Comparison of ENCODE assay signal across 8 cellular contexts in genomic region chr17:78717431-78717980, GRCh38.
DNase-seq lines count a peak whose midpoint lies in the region; ATAC-seq, FAIRE-seq and TF ChIP-seq lines count a peak whose summit lies in the region.

No MANE protein-coding gene starts in this region.

- peak; percentile 62 for DNase-seq in AG08395 (ENCODE audit: low spot score)
- peak; percentile 62 for DNase-seq in H7
- peak; percentile 75 for DNase-seq in SK-N-SH
- peak; percentile 45 to 68 for DNase-seq in fibroblast of lung (ENCODE audit: low read depth in 2 of 2)
- no peak for DNase-seq in urothelium cell line (ENCODE audit: low spot score)
- DNase-seq in SW 1271 (lab: John Stamatoyannopoulos, UW), result no peak

- no peak for TF ChIP-seq CTCF in SK-N-SH (IDR thresholded peaks at IDR 0.05)
- no peak for TF ChIP-seq CTCF in fibroblast of lung (conservative IDR thresholded peaks at IDR 0.05 in 1 of 2, IDR thresholded peaks at IDR 0.05 in 1 of 2; ENCODE audit: low read depth in 1 of 2, low read length in 2 of 2)
- no peak for TF ChIP-seq CTCF in neutrophil (IDR thresholded peaks at IDR 0.05)

- H3K4me1 ChIP-seq in SK-N-SH (ENCODE audit: control insufficient read depth in 1 of 2, insufficient read depth in 2 of 2, low read depth in 1 of 2, low read length in 1 of 2), result peaks cover 31 to 65% of the 10 kb centered on the region in 2 experiments
- H3K4me1 ChIP-seq in fibroblast of lung (ENCODE audit: control insufficient read depth, extremely low read depth, insufficient read depth, low read length), result peaks cover 5% of the 10 kb centered on the region
- peaks cover 35 to 63% of the 10 kb centered on the region in 2 experiments for H3K4me1 ChIP-seq in neutrophil (ENCODE audit: control insufficient read depth in 1 of 2, insufficient read depth in 1 of 2, low read depth in 1 of 2, low read length in 1 of 2)

- FAIRE-seq in urothelium cell line (lab: Jason Lieb, UNC), result no peak

- CTCF ChIA-PET in SK-N-SH (lab: Yijun Ruan, JAX), result interaction anchor here (0.9 to 4.5 kb wide), 13 partner anchors 9 to 357 kb away, joined by 3 to 61 read pairs (median 5); no protein-coding TSS in a partner anchor

- WGBS in SK-N-SH (ENCODE audit: low lambda C conversion rate), result 24% methylated on average over 14 of the region's 14 CpGs

- peak overlapping the region; percentile 88 for H3K4me2 ChIP-seq in SK-N-SH
- H3K4me2 ChIP-seq in fibroblast of lung (ENCODE audit: extremely low read depth, insufficient read depth, low read length), result peak overlapping the region; percentile 92

- no peaks in the 10 kb centered on the region for H3K36me3 ChIP-seq in H7 (replicated peaks; ENCODE audit: control insufficient read depth, insufficient read depth, low read length)
- H3K36me3 ChIP-seq in SK-N-SH (replicated peaks in 1 of 2; ENCODE audit: control insufficient read depth in 1 of 2, insufficient read depth in 2 of 2, low read length in 1 of 2), result no peaks in the 10 kb centered on the region
- no peaks in the 10 kb centered on the region for H3K36me3 ChIP-seq in fibroblast of lung (ENCODE audit: control insufficient read depth, insufficient read depth, low read length)
- H3K36me3 ChIP-seq in neutrophil, result no peaks in the 10 kb centered on the region

- H3K27ac ChIP-seq in SK-N-SH (ENCODE audit: low read depth in 2 of 2, low read length in 1 of 2) (peak overlapping the region; percentile 39 to 98), fibroblast of lung (ENCODE audit: insufficient read depth, low read length) (no peak overlapping the region), neutrophil (peak overlapping the region; percentile 59)

- H3K9me2 ChIP-seq in SK-N-SH, result no peaks in the 10 kb centered on the region

- H3K79me2 ChIP-seq in SK-N-SH (ENCODE audit: insufficient read depth) (peaks cover 76% of the 10 kb centered on the region), fibroblast of lung (ENCODE audit: control insufficient read depth, insufficient read depth, low read length) (peaks cover 3% of the 10 kb centered on the region)

- H4K20me1 ChIP-seq in SK-N-SH (ENCODE audit: insufficient read depth) (peaks cover 9% of the 10 kb centered on the region; the same call in 1 of the 2 replicates), fibroblast of lung (ENCODE audit: control insufficient read depth, extremely low read depth, insufficient read depth, low read length) (no peaks in the 10 kb centered on the region)

- H3K27me3 ChIP-seq in H7 (ENCODE audit: control insufficient read depth, insufficient read depth, low read length) (no peaks in the 10 kb centered on the region), SK-N-SH (ENCODE audit: insufficient read depth) (no peaks in the 10 kb centered on the region), fibroblast of lung (ENCODE audit: control insufficient read depth, insufficient read depth, low read length) (no peaks in the 10 kb centered on the region), neutrophil (no peaks in the 10 kb centered on the region)

- no peak for TF ChIP-seq EP300 in SK-N-SH (IDR thresholded peaks at IDR 0.05; ENCODE audit: borderline replicate concordance in 1 of 2, low read depth in 1 of 2, low read length in 1 of 2)

- no peaks in the 10 kb centered on the region for H3F3A ChIP-seq in SK-N-SH (replicated peaks; ENCODE audit: insufficient read depth)

- H2AFZ ChIP-seq in SK-N-SH (ENCODE audit: low read depth) (peak overlapping the region; percentile 73; the same call in 1 of the 2 replicates), fibroblast of lung (ENCODE audit: low read length) (peak overlapping the region; percentile 69)

- POLR2A ChIA-PET in SK-N-SH (lab: Yijun Ruan, JAX), result interaction anchor here (0.6 to 2.3 kb wide), 15 partner anchors 8 to 220 kb away, joined by 3 to 13 read pairs (median 4); partner anchors contain the start of gene USP36

- peak; percentile 9; the same call in 1 of the 2 replicates for TF ChIP-seq RAD21 in SK-N-SH (IDR thresholded peaks at IDR 0.05; ENCODE audit: low read length)

- H3K9ac ChIP-seq in SK-N-SH (peak overlapping the region; percentile 43; the same call in 1 of the 2 replicates), fibroblast of lung (ENCODE audit: insufficient read depth, low read length) (no peak overlapping the region)

- H3K9me3 ChIP-seq in SK-N-SH, result no peaks in the 10 kb centered on the region
- H3K9me3 ChIP-seq in fibroblast of lung (ENCODE audit: control insufficient read depth, insufficient read depth, low read depth, low read length), result no peaks in the 10 kb centered on the region
- no peaks in the 10 kb centered on the region for H3K9me3 ChIP-seq in neutrophil

- no peak for ATAC-seq in GM19463 (IDR thresholded peaks at IDR 0.05; ENCODE audit: unreplicated experiment)

- H3K4me3 ChIP-seq in H7 (ENCODE audit: insufficient read depth, low read depth, low read length) (no peak overlapping the region), SK-N-SH (ENCODE audit: low read depth in 2 of 2, low read length in 1 of 2) (peak overlapping the region; percentile 31 to 58), fibroblast of lung (replicated peaks in 1 of 4; ENCODE audit: control extremely low read depth in 1 of 4, insufficient read depth in 1 of 4, low read depth in 3 of 4, low read length in 4 of 4) (peak overlapping the region; percentile 55 to 68 (median 62)), neutrophil (ENCODE audit: low read depth in 1 of 2, low read length in 1 of 2) (no peak overlapping the region)

TF ChIP-seq in SK-N-SH, 30 proteins besides CTCF, POLR2A, EP300 and RAD21:
- TF ChIP-seq MAX (IDR thresholded peaks at IDR 0.05; ENCODE audit: low read depth) (0 out of 2 replicates have a peak, but pooled peaks have one; percentile 11), ELF1 (IDR thresholded peaks at IDR 0.05) (no peak), NRF1 (IDR thresholded peaks at IDR 0.05; ENCODE audit: low read depth, low read length) (no peak), FOSL2 (IDR thresholded peaks at IDR 0.05; ENCODE audit: borderline replicate concordance, low read depth) (no peak), CHD2 (IDR thresholded peaks at IDR 0.05; ENCODE audit: low read length, partially characterized antibody) (peak; percentile 12), FOXJ3 (CRISPR knock-in tag; IDR thresholded peaks at IDR 0.05) (no peak)

Comparison
In these comparisons a context has a peak if more than half of its experiments do, and no peak if none do; other contexts are left out.
1. DNase-seq: peak in AG08395 (single experiment), H7 (single experiment), SK-N-SH (single experiment) and fibroblast of lung (2 of 2); none in urothelium cell line (single experiment) and SW 1271 (0 of 2).
2. H3K4me3 ChIP-seq: peak in SK-N-SH (2 of 2) and fibroblast of lung (4 of 4); none in H7 (single experiment) and neutrophil (0 of 2).